8 cellular contexts compared by ENCODE assay signal in the genomic region with DNA sequence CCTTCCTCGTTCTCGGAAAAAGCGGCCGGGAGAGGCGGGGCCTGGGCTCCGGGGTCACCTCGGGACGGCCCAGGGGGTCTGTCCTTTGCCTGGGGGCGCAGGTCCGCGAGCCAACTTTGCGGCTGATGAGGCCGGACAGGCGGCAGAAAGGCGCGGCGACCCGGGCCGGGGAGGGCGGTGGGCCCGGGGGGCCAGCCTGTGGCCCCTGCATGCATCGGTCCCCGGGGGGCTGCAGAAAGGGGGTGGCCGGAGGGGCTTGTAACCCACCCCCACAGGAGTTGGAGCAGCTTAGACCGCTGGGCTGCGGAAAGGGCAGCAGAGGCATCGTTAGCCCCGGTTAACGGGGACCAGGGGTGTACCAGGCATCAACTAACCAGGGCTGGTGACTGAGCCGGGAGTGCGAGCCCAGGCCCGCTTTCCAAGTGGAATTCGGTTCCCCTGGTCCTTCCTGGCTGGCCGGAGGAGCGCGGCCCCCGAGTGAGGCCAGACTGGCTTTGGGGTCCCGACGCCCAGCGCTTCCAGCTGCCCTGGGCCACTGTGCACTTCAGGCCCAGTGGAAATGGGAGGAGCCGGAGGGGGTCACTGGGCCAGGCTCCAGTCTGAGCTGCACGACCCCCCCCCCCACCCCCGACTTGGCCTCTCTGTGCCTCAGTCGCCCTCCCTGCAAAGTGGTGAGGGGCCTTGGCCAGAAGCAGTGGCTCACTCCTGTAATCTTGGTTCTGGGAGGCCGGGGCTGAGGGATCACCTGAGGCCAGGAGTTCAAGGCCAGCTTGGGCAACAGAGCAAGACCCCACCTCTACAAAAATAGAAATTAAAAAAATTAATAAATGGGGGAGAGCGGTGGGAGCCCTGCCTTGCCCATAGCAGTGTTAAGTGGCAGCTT. TPM values are rescaled to one million over a fixed set of nuclear protein-coding genes. Genes with fewer than 3 reads are reported as not detected.
DNase-seq lines count a peak whose midpoint lies in the region; FAIRE-seq and TF ChIP-seq lines count a peak whose summit lies in the region.
"Had no signal": no experiment of that assay in that cellular context is flagged by ENCODE, and none has a peak within 500 bp of the region (broad histone marks: within the 10 kb centered on the region; RNA-seq: fewer than 3 reads in every experiment).

No MANE protein-coding gene starts in this region.

- DNase-seq in HL-60 (ENCODE audit: low read depth in 1 of 2, low spot score in 1 of 2), result no peak
- no peak for DNase-seq in keratinocyte (ENCODE audit: low read depth, low spot score)
- DNase-seq in activated CD8-positive, alpha-beta memory T cell treated with anti-CD3 and anti-CD28 coated beads, Interleukin-2, amount 50 U/mL, for 48 hours, result no peak
- DNase-seq in NCI-H1092 (lab: John Stamatoyannopoulos, UW), result no peak
- no peak for DNase-seq in activated CD4-positive, CD25-positive, alpha-beta regulatory T cell (lab: John Stamatoyannopoulos, UW)
- DNase-seq: MG63 had no signal

- no peak overlapping the region for H3K9ac ChIP-seq in keratinocyte (ENCODE audit: control insufficient read depth, extremely low read depth, insufficient read depth, low read length)

- H3K4me3 ChIP-seq in HL-60 (replicated peaks; ENCODE audit: insufficient read depth, low read length) (peak overlapping the region; percentile 31), keratinocyte (ENCODE audit: control insufficient read depth in 2 of 3, extremely low read depth in 1 of 3, insufficient read depth in 2 of 3, low read depth in 1 of 3, low read length in 3 of 3) (peak overlapping the region in 1 of 3 experiments; percentile 18), thymus (ENCODE audit: low read length) (peak overlapping the region; percentile 34)
- H3K4me3 ChIP-seq: MG63 had no signal

- no peak overlapping the region for H3K27ac Mint-ChIP-seq in brain

- FAIRE-seq in keratinocyte (lab: Jason Lieb, UNC), result no peak

- H3K9me3 Mint-ChIP-seq in brain, result peaks cover 0 to 3% (median 0%) of the 10 kb centered on the region in 5 experiments

- no peak overlapping the region for H3K27ac ChIP-seq in HL-60 (replicated peaks)
- H3K27ac ChIP-seq in keratinocyte (ENCODE audit: control insufficient read depth, insufficient read depth, low read length), result no peak overlapping the region
- no peak overlapping the region for H3K27ac ChIP-seq in thymus (ENCODE audit: low read depth)

- H4K20me1 ChIP-seq in keratinocyte (ENCODE audit: control insufficient read depth, extremely low read depth, insufficient read depth, low read length), result no peaks in the 10 kb centered on the region

- H3K4me1 ChIP-seq in keratinocyte (ENCODE audit: control insufficient read depth, extremely low read depth, insufficient read depth, low read length) (peaks cover 2% of the 10 kb centered on the region), thymus (ENCODE audit: control insufficient read depth, insufficient read depth, low read length) (peaks cover 4% of the 10 kb centered on the region)

- 17% methylated on average over 46 of the region's 46 CpGs for WGBS in thymus

- H3K27me3 ChIP-seq in HL-60 (ENCODE audit: insufficient read depth, poor library complexity, severe bottlenecking), result peaks cover 7% of the 10 kb centered on the region
- peaks cover 18% of the 10 kb centered on the region for H3K27me3 ChIP-seq in keratinocyte (ENCODE audit: control insufficient read depth, extremely low read depth, insufficient read depth, low read length)
- H3K27me3 ChIP-seq in thymus (ENCODE audit: control insufficient read depth, insufficient read depth), result peaks cover 15% of the 10 kb centered on the region
- H3K27me3 ChIP-seq: MG63 had no signal

- peak overlapping the region; percentile 83 to 87 (median 86) for H3K4me3 Mint-ChIP-seq in brain

- peak overlapping the region; percentile 32 for H3K4me2 ChIP-seq in keratinocyte (ENCODE audit: control insufficient read depth, extremely low read depth, insufficient read depth, low read depth, low read length)

- dilution Hi-C loops in keratinocyte (cut with MboI; ENCODE audit: extremely low pct_ligation_motif_present, low sequenced_read_pairs), result no loop called here

- no peaks in the 10 kb centered on the region for H3K36me3 ChIP-seq in keratinocyte (ENCODE audit: control insufficient read depth in 2 of 2, extremely low read depth in 1 of 2, insufficient read depth in 2 of 2, low read length in 2 of 2)
- no peaks in the 10 kb centered on the region for H3K36me3 ChIP-seq in thymus (ENCODE audit: control insufficient read depth, insufficient read depth)
- H3K36me3 ChIP-seq: MG63 had no signal

- H3K79me2 ChIP-seq in keratinocyte (ENCODE audit: control insufficient read depth, insufficient read depth, low read length), result no peaks in the 10 kb centered on the region

- no peak for TF ChIP-seq CTCF in HL-60 (IDR thresholded peaks at IDR 0.05; ENCODE audit: insufficient read depth, low read length)
- no peak for TF ChIP-seq CTCF in brain (conservative IDR thresholded peaks at IDR 0.05)
- no peak for TF ChIP-seq CTCF in keratinocyte (optimal IDR thresholded peaks at IDR 0.05 in 1 of 3, IDR thresholded peaks at IDR 0.05 in 1 of 3, conservative IDR thresholded peaks at IDR 0.05 in 1 of 3; ENCODE audit: extremely low read depth in 1 of 3, insufficient read depth in 2 of 3, low read length in 3 of 3)

- no peak overlapping the region for H2AFZ ChIP-seq in keratinocyte (ENCODE audit: control insufficient read depth, low read length)

- peaks cover 20% of the 10 kb centered on the region for H3K4me1 Mint-ChIP-seq in brain

- H3K27me3 Mint-ChIP-seq in brain, result no peaks in the 10 kb centered on the region

- H3K9me3 ChIP-seq in keratinocyte (ENCODE audit: control insufficient read depth, low read depth, low read length) (no peaks in the 10 kb centered on the region), thymus (ENCODE audit: control insufficient read depth) (no peaks in the 10 kb centered on the region)
- H3K9me3 ChIP-seq: MG63 had no signal

- no peaks in the 10 kb centered on the region for H3K9me1 ChIP-seq in keratinocyte (ENCODE audit: control insufficient read depth, extremely low read depth, insufficient read depth, low read length)

- H3K36me3 Mint-ChIP-seq in brain, result peaks cover 15% of the 10 kb centered on the region

RNA-seq across cellular contexts. Expression of gene SLC29A4, which starts 0.9 kb away (rescaled TPM):
- polyA plus RNA-seq in brain (ENCODE audit: insufficient read depth, low read depth, low replicate concordance) (55.1 TPM), keratinocyte (0.43 to 1.9 TPM (median 0.65 TPM) in 3 replicates), thymus (0.62 TPM)
- polyA plus RNA-seq in keratinocyte (2011; ENCODE audit: low read depth), result 3.7 TPM
- 1.1 and 2.2 TPM in 2 replicates for polyA plus RNA-seq in keratinocyte (2011; cell fraction: cytosol; rRNA removed)
- polyA plus RNA-seq in keratinocyte (2011; cell fraction: nucleus; rRNA removed), result 1.2 and 2.2 TPM in 2 replicates
- polyA plus RNA-seq in keratinocyte (2012; ENCODE audit: low replicate concordance), result 2.2 and 6.9 TPM in 2 replicates
- 1.0 to 5.3 TPM (median 5.0 TPM) in 3 replicates for polyA minus RNA-seq in keratinocyte
- 6.7 TPM for polyA minus RNA-seq in keratinocyte (2011; cell fraction: cytosol; rRNA and poly(A)+ RNA removed)
- 1.8 and 2.3 TPM in 2 replicates for polyA minus RNA-seq in keratinocyte (2011; cell fraction: nucleus; rRNA and poly(A)+ RNA removed)
